ENCODE assay signal across 1 cellular context in the genomic region with DNA sequence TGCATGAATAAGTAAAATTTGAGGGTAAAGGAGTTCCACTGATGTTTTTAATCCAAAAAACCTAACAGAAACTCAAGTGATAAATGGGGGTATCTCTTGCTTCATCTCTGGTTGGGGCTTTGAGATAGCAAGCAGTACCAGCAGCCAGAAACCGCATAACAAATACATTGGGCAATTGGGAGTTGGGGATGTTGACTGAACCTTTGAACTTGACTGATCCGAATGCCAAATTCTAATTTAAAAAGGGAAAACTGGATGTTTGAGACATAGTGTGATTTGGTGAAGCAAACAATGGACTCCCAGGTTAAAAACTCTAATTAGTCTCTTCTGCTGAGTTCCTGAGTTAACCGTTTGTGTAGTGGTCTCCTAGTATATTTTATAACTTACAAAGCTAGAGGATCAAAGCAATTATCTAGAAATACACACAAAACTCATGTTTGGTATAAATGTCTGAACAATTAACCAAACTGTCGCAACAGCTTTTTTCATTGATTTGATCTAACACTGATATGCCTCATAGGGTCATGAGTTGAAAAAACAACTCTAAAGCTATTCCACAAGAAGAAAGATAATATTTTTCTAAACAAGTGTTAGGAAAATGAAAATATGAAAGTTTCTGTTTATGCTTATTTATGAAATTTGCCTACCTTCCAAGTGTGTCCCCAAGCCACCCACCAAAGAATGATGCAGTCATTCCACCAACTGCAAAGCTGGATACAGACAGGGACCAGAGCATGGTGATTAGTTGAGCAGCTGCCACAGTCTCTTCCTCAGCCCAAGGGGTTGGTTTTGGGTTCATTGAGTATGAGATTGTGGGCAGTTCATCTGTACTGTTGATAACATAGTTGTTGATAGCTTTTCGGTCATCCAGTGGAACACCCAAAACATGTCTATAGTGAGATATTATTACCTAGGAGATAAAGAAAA.
TF ChIP-seq lines count a peak whose summit lies in the region.

No MANE protein-coding gene starts in this region.

TF ChIP-seq in HepG2, 621 proteins besides CTCF, POLR2A, EP300 and RAD21 (continued from another document and continues in another):
- TF ChIP-seq, protein P1, sequence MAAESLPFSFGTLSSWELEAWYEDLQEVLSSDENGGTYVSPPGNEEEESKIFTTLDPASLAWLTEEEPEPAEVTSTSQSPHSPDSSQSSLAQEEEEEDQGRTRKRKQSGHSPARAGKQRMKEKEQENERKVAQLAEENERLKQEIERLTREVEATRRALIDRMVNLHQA (CRISPR knock-in tag; IDR thresholded peaks at IDR 0.05): no peak
- TF ChIP-seq KAT2B (IDR thresholded peaks at IDR 0.05; ENCODE audit: borderline replicate concordance, low read depth, low read length) (no peak), PRMT3 (CRISPR knock-in tag; IDR thresholded peaks at IDR 0.05; ENCODE audit: borderline replicate concordance, low read depth) (no peak), STAT5B (CRISPR knock-in tag; IDR thresholded peaks at IDR 0.05) (no peak), MLLT10 (CRISPR knock-in tag; IDR thresholded peaks at IDR 0.05) (no peak), MXI1 (IDR thresholded peaks at IDR 0.05; ENCODE audit: borderline replicate concordance, low read depth, low read length) (no peak), JUND (CRISPR knock-in tag; IDR thresholded peaks at IDR 0.05) (no peak), HOXA3 (CRISPR knock-in tag; IDR thresholded peaks at IDR 0.05) (peak; percentile 75; the same call in 1 of the 2 replicates), ZBTB21 (CRISPR knock-in tag; IDR thresholded peaks at IDR 0.05) (no peak), IKZF1 (IDR thresholded peaks at IDR 0.05) (no peak), ZSCAN25 (CRISPR knock-in tag; IDR thresholded peaks at IDR 0.05) (no peak), ZNF10 (CRISPR knock-in tag; IDR thresholded peaks at IDR 0.05; ENCODE audit: borderline replicate concordance, low read depth) (no peak), ATF1 (CRISPR knock-in tag; IDR thresholded peaks at IDR 0.05) (peak; percentile 74; the same call in 1 of the 2 replicates), KLF15 (CRISPR knock-in tag; IDR thresholded peaks at IDR 0.05; ENCODE audit: borderline replicate concordance) (no peak; the same call in 1 of the 2 replicates), ZNF317 (CRISPR knock-in tag; IDR thresholded peaks at IDR 0.05) (peak; percentile 58; the same call in 1 of the 2 replicates), SP2 (CRISPR knock-in tag; IDR thresholded peaks at IDR 0.05) (no peak), JARID2 (CRISPR knock-in tag; IDR thresholded peaks at IDR 0.05; ENCODE audit: insufficient replicate concordance) (no peak), BORCS8-MEF2B (CRISPR knock-in tag; IDR thresholded peaks at IDR 0.05) (no peak)
- TF ChIP-seq, protein P2, sequence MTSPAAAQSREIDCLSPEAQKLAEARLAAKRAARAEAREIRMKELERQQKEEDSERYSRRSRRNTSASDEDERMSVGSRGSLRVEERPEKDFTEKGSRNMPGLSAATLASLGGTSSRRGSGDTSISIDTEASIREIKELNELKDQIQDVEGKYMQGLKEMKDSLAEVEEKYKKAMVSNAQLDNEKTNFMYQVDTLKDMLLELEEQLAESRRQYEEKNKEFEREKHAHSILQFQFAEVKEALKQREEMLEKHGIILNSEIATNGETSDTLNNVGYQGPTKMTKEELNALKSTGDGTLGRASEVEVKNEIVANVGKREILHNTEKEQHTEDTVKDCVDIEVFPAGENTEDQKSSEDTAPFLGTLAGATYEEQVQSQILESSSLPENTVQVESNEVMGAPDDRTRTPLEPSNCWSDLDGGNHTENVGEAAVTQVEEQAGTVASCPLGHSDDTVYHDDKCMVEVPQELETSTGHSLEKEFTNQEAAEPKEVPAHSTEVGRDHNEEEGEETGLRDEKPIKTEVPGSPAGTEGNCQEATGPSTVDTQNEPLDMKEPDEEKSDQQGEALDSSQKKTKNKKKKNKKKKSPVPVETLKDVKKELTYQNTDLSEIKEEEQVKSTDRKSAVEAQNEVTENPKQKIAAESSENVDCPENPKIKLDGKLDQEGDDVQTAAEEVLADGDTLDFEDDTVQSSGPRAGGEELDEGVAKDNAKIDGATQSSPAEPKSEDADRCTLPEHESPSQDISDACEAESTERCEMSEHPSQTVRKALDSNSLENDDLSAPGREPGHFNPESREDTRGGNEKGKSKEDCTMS (CRISPR knock-in tag; conservative IDR thresholded peaks at IDR 0.05): no peak
- TF ChIP-seq, protein P3, sequence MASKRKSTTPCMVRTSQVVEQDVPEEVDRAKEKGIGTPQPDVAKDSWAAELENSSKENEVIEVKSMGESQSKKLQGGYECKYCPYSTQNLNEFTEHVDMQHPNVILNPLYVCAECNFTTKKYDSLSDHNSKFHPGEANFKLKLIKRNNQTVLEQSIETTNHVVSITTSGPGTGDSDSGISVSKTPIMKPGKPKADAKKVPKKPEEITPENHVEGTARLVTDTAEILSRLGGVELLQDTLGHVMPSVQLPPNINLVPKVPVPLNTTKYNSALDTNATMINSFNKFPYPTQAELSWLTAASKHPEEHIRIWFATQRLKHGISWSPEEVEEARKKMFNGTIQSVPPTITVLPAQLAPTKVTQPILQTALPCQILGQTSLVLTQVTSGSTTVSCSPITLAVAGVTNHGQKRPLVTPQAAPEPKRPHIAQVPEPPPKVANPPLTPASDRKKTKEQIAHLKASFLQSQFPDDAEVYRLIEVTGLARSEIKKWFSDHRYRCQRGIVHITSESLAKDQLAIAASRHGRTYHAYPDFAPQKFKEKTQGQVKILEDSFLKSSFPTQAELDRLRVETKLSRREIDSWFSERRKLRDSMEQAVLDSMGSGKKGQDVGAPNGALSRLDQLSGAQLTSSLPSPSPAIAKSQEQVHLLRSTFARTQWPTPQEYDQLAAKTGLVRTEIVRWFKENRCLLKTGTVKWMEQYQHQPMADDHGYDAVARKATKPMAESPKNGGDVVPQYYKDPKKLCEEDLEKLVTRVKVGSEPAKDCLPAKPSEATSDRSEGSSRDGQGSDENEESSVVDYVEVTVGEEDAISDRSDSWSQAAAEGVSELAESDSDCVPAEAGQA (IDR thresholded peaks at IDR 0.05; ENCODE audit: low read depth): no peak
- TF ChIP-seq, protein P3 (CRISPR knock-in tag; IDR thresholded peaks at IDR 0.05; ENCODE audit: borderline replicate concordance): no peak; the same call in 1 of the 2 replicates
- TF ChIP-seq, protein P4, sequence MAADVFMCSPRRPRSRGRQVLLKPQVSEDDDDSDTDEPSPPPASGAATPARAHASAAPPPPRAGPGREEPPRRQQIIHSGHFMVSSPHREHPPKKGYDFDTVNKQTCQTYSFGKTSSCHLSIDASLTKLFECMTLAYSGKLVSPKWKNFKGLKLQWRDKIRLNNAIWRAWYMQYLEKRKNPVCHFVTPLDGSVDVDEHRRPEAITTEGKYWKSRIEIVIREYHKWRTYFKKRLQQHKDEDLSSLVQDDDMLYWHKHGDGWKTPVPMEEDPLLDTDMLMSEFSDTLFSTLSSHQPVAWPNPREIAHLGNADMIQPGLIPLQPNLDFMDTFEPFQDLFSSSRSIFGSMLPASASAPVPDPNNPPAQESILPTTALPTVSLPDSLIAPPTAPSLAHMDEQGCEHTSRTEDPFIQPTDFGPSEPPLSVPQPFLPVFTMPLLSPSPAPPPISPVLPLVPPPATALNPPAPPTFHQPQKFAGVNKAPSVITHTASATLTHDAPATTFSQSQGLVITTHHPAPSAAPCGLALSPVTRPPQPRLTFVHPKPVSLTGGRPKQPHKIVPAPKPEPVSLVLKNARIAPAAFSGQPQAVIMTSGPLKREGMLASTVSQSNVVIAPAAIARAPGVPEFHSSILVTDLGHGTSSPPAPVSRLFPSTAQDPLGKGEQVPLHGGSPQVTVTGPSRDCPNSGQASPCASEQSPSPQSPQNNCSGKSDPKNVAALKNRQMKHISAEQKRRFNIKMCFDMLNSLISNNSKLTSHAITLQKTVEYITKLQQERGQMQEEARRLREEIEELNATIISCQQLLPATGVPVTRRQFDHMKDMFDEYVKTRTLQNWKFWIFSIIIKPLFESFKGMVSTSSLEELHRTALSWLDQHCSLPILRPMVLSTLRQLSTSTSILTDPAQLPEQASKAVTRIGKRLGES (CRISPR knock-in tag; IDR thresholded peaks at IDR 0.05; ENCODE audit: borderline replicate concordance): no peak
- TF ChIP-seq, protein P5, sequence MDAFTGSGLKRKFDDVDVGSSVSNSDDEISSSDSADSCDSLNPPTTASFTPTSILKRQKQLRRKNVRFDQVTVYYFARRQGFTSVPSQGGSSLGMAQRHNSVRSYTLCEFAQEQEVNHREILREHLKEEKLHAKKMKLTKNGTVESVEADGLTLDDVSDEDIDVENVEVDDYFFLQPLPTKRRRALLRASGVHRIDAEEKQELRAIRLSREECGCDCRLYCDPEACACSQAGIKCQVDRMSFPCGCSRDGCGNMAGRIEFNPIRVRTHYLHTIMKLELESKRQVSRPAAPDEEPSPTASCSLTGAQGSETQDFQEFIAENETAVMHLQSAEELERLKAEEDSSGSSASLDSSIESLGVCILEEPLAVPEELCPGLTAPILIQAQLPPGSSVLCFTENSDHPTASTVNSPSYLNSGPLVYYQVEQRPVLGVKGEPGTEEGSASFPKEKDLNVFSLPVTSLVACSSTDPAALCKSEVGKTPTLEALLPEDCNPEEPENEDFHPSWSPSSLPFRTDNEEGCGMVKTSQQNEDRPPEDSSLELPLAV (CRISPR knock-in tag; conservative IDR thresholded peaks at IDR 0.05; ENCODE audit: low read depth): no peak
- TF ChIP-seq, protein P6, sequence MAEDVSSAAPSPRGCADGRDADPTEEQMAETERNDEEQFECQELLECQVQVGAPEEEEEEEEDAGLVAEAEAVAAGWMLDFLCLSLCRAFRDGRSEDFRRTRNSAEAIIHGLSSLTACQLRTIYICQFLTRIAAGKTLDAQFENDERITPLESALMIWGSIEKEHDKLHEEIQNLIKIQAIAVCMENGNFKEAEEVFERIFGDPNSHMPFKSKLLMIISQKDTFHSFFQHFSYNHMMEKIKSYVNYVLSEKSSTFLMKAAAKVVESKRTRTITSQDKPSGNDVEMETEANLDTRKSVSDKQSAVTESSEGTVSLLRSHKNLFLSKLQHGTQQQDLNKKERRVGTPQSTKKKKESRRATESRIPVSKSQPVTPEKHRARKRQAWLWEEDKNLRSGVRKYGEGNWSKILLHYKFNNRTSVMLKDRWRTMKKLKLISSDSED (CRISPR knock-in tag; IDR thresholded peaks at IDR 0.05): no peak
- TF ChIP-seq, protein P7, sequence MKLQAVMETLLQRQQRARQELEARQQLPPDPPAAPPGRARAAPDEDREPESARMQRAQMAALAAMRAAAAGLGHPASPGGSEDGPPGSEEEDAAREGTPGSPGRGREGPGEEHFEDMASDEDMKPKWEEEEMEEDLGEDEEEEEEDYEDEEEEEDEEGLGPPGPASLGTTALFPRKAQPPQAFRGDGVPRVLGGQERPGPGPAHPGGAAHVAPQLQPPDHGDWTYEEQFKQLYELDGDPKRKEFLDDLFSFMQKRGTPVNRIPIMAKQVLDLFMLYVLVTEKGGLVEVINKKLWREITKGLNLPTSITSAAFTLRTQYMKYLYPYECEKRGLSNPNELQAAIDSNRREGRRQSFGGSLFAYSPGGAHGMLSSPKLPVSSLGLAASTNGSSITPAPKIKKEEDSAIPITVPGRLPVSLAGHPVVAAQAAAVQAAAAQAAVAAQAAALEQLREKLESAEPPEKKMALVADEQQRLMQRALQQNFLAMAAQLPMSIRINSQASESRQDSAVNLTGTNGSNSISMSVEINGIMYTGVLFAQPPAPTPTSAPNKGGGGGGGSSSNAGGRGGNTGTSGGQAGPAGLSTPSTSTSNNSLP (IDR thresholded peaks at IDR 0.05; ENCODE audit: low read depth, low read length): peak; percentile 90
- TF ChIP-seq, protein P8, sequence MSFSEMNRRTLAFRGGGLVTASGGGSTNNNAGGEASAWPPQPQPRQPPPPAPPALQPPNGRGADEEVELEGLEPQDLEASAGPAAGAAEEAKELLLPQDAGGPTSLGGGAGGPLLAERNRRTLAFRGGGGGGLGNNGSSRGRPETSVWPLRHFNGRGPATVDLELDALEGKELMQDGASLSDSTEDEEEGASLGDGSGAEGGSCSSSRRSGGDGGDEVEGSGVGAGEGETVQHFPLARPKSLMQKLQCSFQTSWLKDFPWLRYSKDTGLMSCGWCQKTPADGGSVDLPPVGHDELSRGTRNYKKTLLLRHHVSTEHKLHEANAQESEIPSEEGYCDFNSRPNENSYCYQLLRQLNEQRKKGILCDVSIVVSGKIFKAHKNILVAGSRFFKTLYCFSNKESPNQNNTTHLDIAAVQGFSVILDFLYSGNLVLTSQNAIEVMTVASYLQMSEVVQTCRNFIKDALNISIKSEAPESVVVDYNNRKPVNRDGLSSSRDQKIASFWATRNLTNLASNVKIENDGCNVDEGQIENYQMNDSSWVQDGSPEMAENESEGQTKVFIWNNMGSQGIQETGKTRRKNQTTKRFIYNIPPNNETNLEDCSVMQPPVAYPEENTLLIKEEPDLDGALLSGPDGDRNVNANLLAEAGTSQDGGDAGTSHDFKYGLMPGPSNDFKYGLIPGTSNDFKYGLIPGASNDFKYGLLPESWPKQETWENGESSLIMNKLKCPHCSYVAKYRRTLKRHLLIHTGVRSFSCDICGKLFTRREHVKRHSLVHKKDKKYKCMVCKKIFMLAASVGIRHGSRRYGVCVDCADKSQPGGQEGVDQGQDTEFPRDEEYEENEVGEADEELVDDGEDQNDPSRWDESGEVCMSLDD (CRISPR knock-in tag; IDR thresholded peaks at IDR 0.05; ENCODE audit: borderline replicate concordance): peak; percentile 71; the same call in 1 of the 2 replicates
- TF ChIP-seq, protein P9, sequence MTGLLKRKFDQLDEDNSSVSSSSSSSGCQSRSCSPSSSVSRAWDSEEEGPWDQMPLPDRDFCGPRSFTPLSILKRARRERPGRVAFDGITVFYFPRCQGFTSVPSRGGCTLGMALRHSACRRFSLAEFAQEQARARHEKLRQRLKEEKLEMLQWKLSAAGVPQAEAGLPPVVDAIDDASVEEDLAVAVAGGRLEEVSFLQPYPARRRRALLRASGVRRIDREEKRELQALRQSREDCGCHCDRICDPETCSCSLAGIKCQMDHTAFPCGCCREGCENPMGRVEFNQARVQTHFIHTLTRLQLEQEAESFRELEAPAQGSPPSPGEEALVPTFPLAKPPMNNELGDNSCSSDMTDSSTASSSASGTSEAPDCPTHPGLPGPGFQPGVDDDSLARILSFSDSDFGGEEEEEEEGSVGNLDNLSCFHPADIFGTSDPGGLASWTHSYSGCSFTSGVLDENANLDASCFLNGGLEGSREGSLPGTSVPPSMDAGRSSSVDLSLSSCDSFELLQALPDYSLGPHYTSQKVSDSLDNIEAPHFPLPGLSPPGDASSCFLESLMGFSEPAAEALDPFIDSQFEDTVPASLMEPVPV (CRISPR knock-in tag; IDR thresholded peaks at IDR 0.05): 0 out of 2 replicates have a peak, but pooled peaks have one; percentile 48
